ENCODE assay signal across 18 cellular contexts in genomic region chr14:94773682-94774211, GRCh38. TPM values are rescaled to one million over a fixed set of nuclear protein-coding genes. Genes with fewer than 3 reads are reported as not detected.
DNase-seq lines count a peak whose midpoint lies in the region; ATAC-seq, FAIRE-seq and TF ChIP-seq lines count a peak whose summit lies in the region.
"Had no signal": no experiment of that assay in that cellular context is flagged by ENCODE, and none has a peak within 500 bp of the region (broad histone marks: within the 10 kb centered on the region; RNA-seq: fewer than 3 reads in every experiment).

No MANE protein-coding gene starts in this region.

- ATAC-seq in GM21515 (IDR thresholded peaks at IDR 0.05; ENCODE audit: unreplicated experiment): no peak
- ATAC-seq: body of pancreas had no signal

- H3K4me1 Mint-ChIP-seq in nephron progenitor cell: peaks cover 49% of the 10 kb centered on the region

- no peak overlapping the region for H3K27ac Mint-ChIP-seq in nephron progenitor cell

- H3K27ac ChIP-seq in HUES48 (ENCODE audit: low read depth, low read length): peak overlapping the region; percentile 39
- H3K27ac ChIP-seq in endothelial cell of umbilical vein (ENCODE audit: insufficient read depth, low read depth, low read length): no peak overlapping the region
- H3K27ac ChIP-seq: body of pancreas, colonic mucosa, left ventricle myocardium inferior, skin epidermis, VCaP had no signal

- no peak overlapping the region for H2AFZ ChIP-seq in endothelial cell of umbilical vein (ENCODE audit: low read depth, low read length)

- no peak for TF ChIP-seq CTCF in endothelial cell of umbilical vein (IDR thresholded peaks at IDR 0.05; ENCODE audit: extremely low read depth in 1 of 2, insufficient read depth in 1 of 2, low read depth in 1 of 2, low read length in 2 of 2)
- no peak for TF ChIP-seq CTCF in nephron progenitor cell (IDR thresholded peaks at IDR 0.05)

- peak overlapping the region; percentile 36 for H3K4me3 ChIP-seq in HUES48 (ENCODE audit: low read depth, low read length)
- H3K4me3 ChIP-seq in endothelial cell of umbilical vein (replicated peaks in 1 of 3; ENCODE audit: insufficient read depth in 1 of 3, low read depth in 1 of 3, low read length in 3 of 3): no peak overlapping the region
- H3K4me3 ChIP-seq: body of pancreas, colonic mucosa, left ventricle myocardium inferior, skin epidermis had no signal

- H3K9me1 ChIP-seq in endothelial cell of umbilical vein (replicated peaks; ENCODE audit: control insufficient read depth, extremely low read depth, insufficient read depth, low read length): no peaks in the 10 kb centered on the region

- H3K9me3 ChIP-seq in ES-I3 (ENCODE audit: control insufficient read depth, insufficient read depth, low read length) (no peaks in the 10 kb centered on the region), HUES48 (ENCODE audit: control insufficient read depth, insufficient read depth, low read length) (no peaks in the 10 kb centered on the region), endothelial cell of umbilical vein (replicated peaks; ENCODE audit: control insufficient read depth, insufficient read depth, low read length) (no peaks in the 10 kb centered on the region)
- H3K9me3 ChIP-seq: body of pancreas, colonic mucosa, left ventricle myocardium inferior had no signal

- H3K36me3 ChIP-seq in ES-I3 (ENCODE audit: insufficient read depth, low read length): no peaks in the 10 kb centered on the region
- H3K36me3 ChIP-seq in HUES48 (ENCODE audit: control insufficient read depth, insufficient read depth, low read length): no peaks in the 10 kb centered on the region
- H3K36me3 ChIP-seq in endothelial cell of umbilical vein (ENCODE audit: control insufficient read depth in 2 of 2, extremely low read depth in 1 of 2, insufficient read depth in 2 of 2, low read length in 2 of 2): no peaks in the 10 kb centered on the region
- H3K36me3 ChIP-seq: colonic mucosa, left ventricle myocardium inferior had no signal

- H3K4me1 ChIP-seq in ES-I3 (ENCODE audit: insufficient read depth, low read length) (peaks cover 48% of the 10 kb centered on the region), HUES48 (ENCODE audit: control insufficient read depth, insufficient read depth, low read length) (peaks cover 60% of the 10 kb centered on the region), endothelial cell of umbilical vein (ENCODE audit: control insufficient read depth, extremely low read depth, insufficient read depth, low read length) (peaks cover 6% of the 10 kb centered on the region)

- CTCF ChIA-PET in endothelial cell of umbilical vein (lab: Charles Lee): interaction anchor here (1.6 kb wide), 1 partner anchor 26 kb away, joined by 4 read pairs; no protein-coding TSS in a partner anchor

- TF ChIP-seq POLR2A in endothelial cell of umbilical vein (IDR thresholded peaks at IDR 0.05; ENCODE audit: low read depth, low read length): no peak
- no peak for TF ChIP-seq POLR2A in GM12892 (IDR thresholded peaks at IDR 0.05; ENCODE audit: low read depth, low read length)

- peak overlapping the region; percentile 2; the same call in 1 of the 2 replicates for H3K9ac ChIP-seq in ES-I3 (ENCODE audit: low read depth, low read length)
- no peak overlapping the region for H3K9ac ChIP-seq in HUES48 (ENCODE audit: low read depth, low read length)
- H3K9ac ChIP-seq in endothelial cell of umbilical vein (replicated peaks; ENCODE audit: extremely low read depth, insufficient read depth, low read length): no peak overlapping the region

- H4K20me1 ChIP-seq in endothelial cell of umbilical vein (replicated peaks; ENCODE audit: control insufficient read depth, extremely low read depth, insufficient read depth, low read length): no peaks in the 10 kb centered on the region

- H3K4me3 Mint-ChIP-seq in nephron progenitor cell: peak overlapping the region; percentile 54

- intact Hi-C loops in endothelial cell of umbilical vein (cut with micrococcal nuclease): loop anchor here (10.0 kb wide), 1 partner anchor 651 kb away; no protein-coding TSS in a partner anchor

- H3K27me3 Mint-ChIP-seq in nephron progenitor cell (ENCODE audit: low read depth, poor library complexity): peaks cover 99% of the 10 kb centered on the region

- no TSS peak for BruUV-seq in endothelial cell of umbilical vein (replicated peaks; lab: Mats Ljungman, UMichigan)

- H3K36me3 Mint-ChIP-seq in nephron progenitor cell (ENCODE audit: low read depth): no peaks in the 10 kb centered on the region

- H3K9me3 Mint-ChIP-seq in nephron progenitor cell: no peaks in the 10 kb centered on the region

- FAIRE-seq in endothelial cell of umbilical vein (lab: Jason Lieb, UNC) (no peak), GM12892 (lab: Jason Lieb, UNC) (no peak)

- dilution Hi-C loops in endothelial cell of umbilical vein (cut with MboI; ENCODE audit: extremely low pct_ligation_motif_present, low sequenced_read_pairs): no loop called here

- POLR2A ChIA-PET in endothelial cell of umbilical vein (lab: Charles Lee): no interaction called here

- no peak overlapping the region for H3K4me2 ChIP-seq in endothelial cell of umbilical vein (ENCODE audit: insufficient read depth, low read length)

- no peaks in the 10 kb centered on the region for H3K79me2 ChIP-seq in endothelial cell of umbilical vein (ENCODE audit: control insufficient read depth, insufficient read depth, low read length)

- H3K27me3 ChIP-seq in HUES48 (ENCODE audit: control insufficient read depth, insufficient read depth, low read length) (peaks cover 96% of the 10 kb centered on the region), endothelial cell of umbilical vein (ENCODE audit: control insufficient read depth in 2 of 2, insufficient read depth in 2 of 2, low read length in 2 of 2) (peaks cover 59 to 77% of the 10 kb centered on the region in 2 experiments)

- DNase-seq in endothelial cell of umbilical vein (ENCODE audit: low read depth, low spot score) (no peak), nephron progenitor cell (peak; percentile 36), GM12892 (ENCODE audit: insufficient read length) (no peak), NOMO-1 treated with dmso at 0.1 percent for 144 hours (lab: John Stamatoyannopoulos, UW; ENCODE audit: unreplicated experiment) (no peak)
- DNase-seq: body of pancreas; colonic mucosa; left ventricle myocardium inferior; NCI-H1105; posterior cingulate gyrus; stimulated activated CD4-positive, alpha-beta T cell treated with anti-CD3 and anti-CD28 coated beads, Interleukin-4, amount 100 ng/mL, for 1 hour had no signal

TF ChIP-seq in endothelial cell of umbilical vein, 7 proteins besides CTCF, POLR2A, EP300 and RAD21:
- TF ChIP-seq EZH2 (IDR thresholded peaks at IDR 0.05; ENCODE audit: borderline replicate concordance, low read depth, low read length, severe bottlenecking) (peak; percentile 97), MYC (IDR thresholded peaks at IDR 0.05; ENCODE audit: low read depth, low read length) (no peak)

RNA-seq across cellular contexts. Expression of gene GSC, which starts 3.8 kb away (rescaled TPM):
- total RNA-seq in endothelial cell of umbilical vein: not detected in 2 replicates
- not detected in 2 replicates for polyA plus RNA-seq in endothelial cell of umbilical vein
- not detected in 2 replicates for polyA plus RNA-seq in endothelial cell of umbilical vein (2011; cell fraction: cytosol; rRNA removed)
- polyA plus RNA-seq in endothelial cell of umbilical vein (2011; cell fraction: nucleus; rRNA removed): not detected in 2 replicates
- polyA plus RNA-seq in endothelial cell of umbilical vein (2012): not detected in 2 replicates
- not detected in 2 replicates for polyA minus RNA-seq in endothelial cell of umbilical vein
- polyA minus RNA-seq in endothelial cell of umbilical vein (2011; cell fraction: cytosol; rRNA and poly(A)+ RNA removed): not detected
- not detected in 2 replicates for polyA minus RNA-seq in endothelial cell of umbilical vein (2011; cell fraction: nucleus; rRNA and poly(A)+ RNA removed)
- polyA plus RNA-seq in GM12892 (2012; ENCODE audit: missing spikeins): not detected
- total RNA-seq: activated CD8-positive, alpha-beta memory T cell treated with anti-CD3 and anti-CD28 coated beads for 36 hours; colonic mucosa; fibroblast of villous mesenchyme; HT-29 had no signal
